Comparison of ENCODE assay signal across 10 cellular contexts in the genomic region with DNA sequence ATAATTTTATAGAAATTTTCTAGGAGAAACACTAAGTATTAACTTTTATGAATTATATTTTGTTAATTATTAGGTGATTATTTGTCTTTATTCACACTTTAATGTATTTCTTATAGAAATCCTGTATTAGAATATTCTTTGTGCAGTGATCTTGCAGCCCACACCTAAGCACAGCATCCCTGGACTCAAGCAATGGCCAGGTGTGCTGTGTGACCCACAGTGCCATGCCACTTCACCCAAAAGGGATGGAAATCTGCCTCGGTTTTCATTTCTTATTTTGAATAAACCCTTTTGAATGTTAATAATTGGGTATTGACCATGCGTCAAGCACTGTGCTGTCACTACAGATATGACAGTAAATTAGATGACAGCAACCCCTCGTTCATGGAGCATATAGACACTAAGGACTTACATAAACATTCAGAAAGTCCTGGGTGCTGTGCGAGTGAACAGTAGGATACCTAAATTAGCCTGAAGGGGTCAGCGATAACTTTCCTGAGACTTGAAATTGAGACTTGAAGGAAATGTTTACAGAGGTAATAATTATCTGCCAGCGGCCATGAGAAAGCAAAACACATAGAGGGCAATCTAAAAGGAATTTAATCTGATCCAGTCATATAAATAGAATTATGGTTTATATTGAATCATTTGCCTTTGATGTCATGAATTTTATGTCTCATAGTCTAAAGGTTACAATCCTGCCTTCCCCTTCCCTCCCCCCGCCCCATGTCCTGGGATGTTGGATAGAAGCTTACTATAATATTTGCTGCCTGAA. TPM values are rescaled to one million over a fixed set of nuclear protein-coding genes. Genes with fewer than 3 reads are reported as not detected.
DNase-seq lines count a peak whose midpoint lies in the region; TF ChIP-seq lines count a peak whose summit lies in the region.
"Had no signal": no experiment of that assay in that cellular context is flagged by ENCODE, and none has a peak within 500 bp of the region (broad histone marks: within the 10 kb centered on the region; RNA-seq: fewer than 3 reads in every experiment).

No MANE protein-coding gene starts in this region.

- H3K27me3 Mint-ChIP-seq in activated naive CD4-positive, alpha-beta T cell treated with anti-CD3 and anti-CD28 coated beads for 36 hours (ENCODE audit: low read depth) = peaks cover 4% of the 10 kb centered on the region
- H3K27me3 Mint-ChIP-seq: memory B cell had no signal

- H3K4me2 ChIP-seq in OCI-LY3 (ENCODE audit: low read length) = peak overlapping the region; percentile 54
- H3K4me2 ChIP-seq in fibroblast of lung (ENCODE audit: extremely low read depth, insufficient read depth, low read length) = peak overlapping the region; percentile 49
- H3K4me2 ChIP-seq: BLaER1 had no signal

- H3K27ac ChIP-seq in OCI-LY3 (ENCODE audit: low read length) = no peak overlapping the region
- H3K27ac ChIP-seq in fibroblast of lung (ENCODE audit: insufficient read depth, low read length) = peak overlapping the region; percentile 63
- H3K27ac ChIP-seq in tibial artery = peak overlapping the region; percentile 18 to 37
- H3K27ac ChIP-seq: BLaER1 had no signal

- H3K9me3 Mint-ChIP-seq in activated naive CD4-positive, alpha-beta T cell treated with anti-CD3 and anti-CD28 coated beads for 36 hours = no peaks in the 10 kb centered on the region
- H3K9me3 Mint-ChIP-seq: memory B cell had no signal

- intact Hi-C loops in tibial artery (cut with DNase I; ENCODE audit: low total_unique reads) = loop anchor here (2.0 to 5.0 kb wide), 2 partner anchors 78 to 342 kb away; no protein-coding TSS in a partner anchor
- intact Hi-C loops in activated naive CD4-positive, alpha-beta T cell treated with anti-CD3 and anti-CD28 coated beads for 36 hours (cut with micrococcal nuclease) = loop anchor here (1.0 to 5.0 kb wide), 5 partner anchors 80 to 1912 kb away; no protein-coding TSS in a partner anchor

- H3K4me1 ChIP-seq in OCI-LY3 (ENCODE audit: low read length) = peaks cover 9% of the 10 kb centered on the region; the same call in 1 of the 2 replicates
- peaks cover 6% of the 10 kb centered on the region for H3K4me1 ChIP-seq in fibroblast of lung (ENCODE audit: control insufficient read depth, extremely low read depth, insufficient read depth, low read length)
- peaks cover 0 to 35% (median 0%) of the 10 kb centered on the region in 4 donors for H3K4me1 ChIP-seq in tibial artery

- peaks cover 4% of the 10 kb centered on the region for H3K4me1 Mint-ChIP-seq in activated naive CD4-positive, alpha-beta T cell treated with anti-CD3 and anti-CD28 coated beads for 36 hours (ENCODE audit: low read depth)
- H3K4me1 Mint-ChIP-seq: memory B cell had no signal

- peak; percentile 18 for TF ChIP-seq CTCF in OCI-LY3 (IDR thresholded peaks at IDR 0.05; ENCODE audit: low read depth, low read length)
- TF ChIP-seq CTCF in fibroblast of lung (conservative IDR thresholded peaks at IDR 0.05 in 1 of 2, IDR thresholded peaks at IDR 0.05 in 1 of 2; ENCODE audit: low read depth in 1 of 2, low read length in 2 of 2) = peak; percentile 33 to 45
- no peak for TF ChIP-seq CTCF in tibial artery (IDR thresholded peaks at IDR 0.05)

- H3K9ac ChIP-seq in OCI-LY3 (ENCODE audit: low read length) = no peak overlapping the region
- H3K9ac ChIP-seq in fibroblast of lung (ENCODE audit: insufficient read depth, low read length) = no peak overlapping the region
- H3K9ac ChIP-seq: BLaER1 had no signal

- DNase-seq in NCI-H82 (lab: John Stamatoyannopoulos, UW) = peak; percentile 22
- no peak for DNase-seq in NCI-H82 treated with DMSO at 0.1 percent for 48 hours (lab: John Stamatoyannopoulos, UW; ENCODE audit: unreplicated experiment)
- DNase-seq in fibroblast of lung (ENCODE audit: low read depth in 2 of 2) = peak; percentile 68 to 83
- no peak for DNase-seq in tibial artery
- no peak for DNase-seq in NK-92 treated with Interleukin-12 subunit alpha and Interleukin-12 subunit beta, amount 100 ng/mL, for 24 hours (lab: John Stamatoyannopoulos, UW)
- DNase-seq in amniotic stem cell (lab: John Stamatoyannopoulos, UW) = no peak
- no peak for DNase-seq in activated naive CD4-positive, alpha-beta T cell treated with anti-CD3 and anti-CD28 coated beads for 36 hours

- peak overlapping the region; percentile 59; the same call in 1 of the 2 replicates for H2AFZ ChIP-seq in OCI-LY3 (ENCODE audit: low read depth, low read length)
- H2AFZ ChIP-seq in fibroblast of lung (ENCODE audit: low read length) = no peak overlapping the region

- H3K27me3 ChIP-seq in OCI-LY3 (ENCODE audit: low read depth, low read length) (no peaks in the 10 kb centered on the region), fibroblast of lung (ENCODE audit: control insufficient read depth, insufficient read depth, low read length) (no peaks in the 10 kb centered on the region), tibial artery (no peaks in the 10 kb centered on the region)
- H3K27me3 ChIP-seq: BLaER1 had no signal

- H3K36me3 ChIP-seq in OCI-LY3 (replicated peaks; ENCODE audit: low read depth, low read length) = no peaks in the 10 kb centered on the region
- H3K36me3 ChIP-seq in fibroblast of lung (ENCODE audit: control insufficient read depth, insufficient read depth, low read length) = peaks cover 4% of the 10 kb centered on the region
- H3K36me3 ChIP-seq in tibial artery = peaks cover 4 to 11% (median 10%) of the 10 kb centered on the region in 3 donors
- H3K36me3 ChIP-seq: BLaER1 had no signal

- H3K9me3 ChIP-seq in OCI-LY3 (ENCODE audit: insufficient read depth, low read length) = no peaks in the 10 kb centered on the region
- H3K9me3 ChIP-seq in fibroblast of lung (ENCODE audit: control insufficient read depth, insufficient read depth, low read depth, low read length) = no peaks in the 10 kb centered on the region
- H3K9me3 ChIP-seq in tibial artery = no peaks in the 10 kb centered on the region
- H3K9me3 ChIP-seq: BLaER1 had no signal

- CTCF ChIA-PET in activated naive CD4-positive, alpha-beta T cell treated with anti-CD3 and anti-CD28 coated beads for 36 hours (lab: Charles Lee) = interaction anchor here (0.6 to 3.6 kb wide), 23 partner anchors 8 to 1014 kb away, joined by 3 to 89 read pairs (median 5); a partner anchor contains a TSS

- H3K79me2 ChIP-seq in OCI-LY3 (ENCODE audit: low read length) (no peaks in the 10 kb centered on the region), fibroblast of lung (ENCODE audit: control insufficient read depth, insufficient read depth, low read length) (no peaks in the 10 kb centered on the region)

- H3K4me3 ChIP-seq in OCI-LY3 (ENCODE audit: low read length) (peak overlapping the region; percentile 33), fibroblast of lung (replicated peaks in 1 of 4; ENCODE audit: control extremely low read depth in 1 of 4, insufficient read depth in 1 of 4, low read depth in 3 of 4, low read length in 4 of 4) (no peak overlapping the region), tibial artery (no peak overlapping the region)
- H3K4me3 ChIP-seq: BLaER1 had no signal

- H3K4me3 Mint-ChIP-seq in activated naive CD4-positive, alpha-beta T cell treated with anti-CD3 and anti-CD28 coated beads for 36 hours = no peak overlapping the region
- H3K4me3 Mint-ChIP-seq: memory B cell had no signal

- H3K36me3 Mint-ChIP-seq in activated naive CD4-positive, alpha-beta T cell treated with anti-CD3 and anti-CD28 coated beads for 36 hours (ENCODE audit: low read depth) = no peaks in the 10 kb centered on the region
- H3K36me3 Mint-ChIP-seq: memory B cell had no signal

- H4K20me1 ChIP-seq in OCI-LY3 (ENCODE audit: insufficient read depth, low read length) (no peaks in the 10 kb centered on the region), fibroblast of lung (ENCODE audit: control insufficient read depth, extremely low read depth, insufficient read depth, low read length) (no peaks in the 10 kb centered on the region)
- H4K20me1 ChIP-seq: BLaER1 had no signal

- H3K27ac Mint-ChIP-seq in activated naive CD4-positive, alpha-beta T cell treated with anti-CD3 and anti-CD28 coated beads for 36 hours = no peak overlapping the region
- H3K27ac Mint-ChIP-seq: memory B cell had no signal

RNA-seq across cellular contexts. Expression of a gene that starts 52.7 kb away (rescaled TPM):
- total RNA-seq in fibroblast of lung = 2.6 and 2.8 TPM in 2 replicates
- 1.1 and 2.8 TPM in 2 replicates for polyA plus RNA-seq in fibroblast of lung
- 0.69 and 1.2 TPM in 2 replicates for polyA plus RNA-seq in fibroblast of lung (2012)
- polyA minus RNA-seq in fibroblast of lung (ENCODE audit: low replicate concordance) = 3.7 TPM in 1 of 2 replicates, not detected in the other
- total RNA-seq in activated naive CD4-positive, alpha-beta T cell treated with anti-CD3 and anti-CD28 coated beads for 36 hours = 1 to 10 TPM; 1.1 to 1.6 TPM

RNA-seq across cellular contexts. Expression of a gene that starts 53.5 kb away (rescaled TPM):
- 111 and 117 TPM in 2 replicates for total RNA-seq in fibroblast of lung
- 141 and 274 TPM in 2 replicates for polyA plus RNA-seq in fibroblast of lung
- polyA plus RNA-seq in fibroblast of lung (2012) = 74.5 and 168 TPM in 2 replicates
- polyA minus RNA-seq in fibroblast of lung (ENCODE audit: low replicate concordance) = 12.9 and 40.0 TPM in 2 replicates
- not detected for total RNA-seq in activated naive CD4-positive, alpha-beta T cell treated with anti-CD3 and anti-CD28 coated beads for 36 hours

Comparison
In these comparisons a context has a peak if more than half of its experiments do, and no peak if none do; other contexts are left out.
1. DNase-seq: peak in NCI-H82 (single experiment) and fibroblast of lung (2 of 2); none in NCI-H82 treated with DMSO at 0.1 percent for 48 hours (single experiment), tibial artery (0 of 2), NK-92 treated with Interleukin-12 subunit alpha and Interleukin-12 subunit beta, amount 100 ng/mL, for 24 hours (single experiment), amniotic stem cell (single experiment) and activated naive CD4-positive, alpha-beta T cell treated with anti-CD3 and anti-CD28 coated beads for 36 hours (single experiment).
2. CTCF ChIP-seq: peak in OCI-LY3 (single experiment) and fibroblast of lung (2 of 2); none in tibial artery (0 of 2).
3. RNA of a gene that starts 53.5 kb away (total RNA-seq): 111 to 117 TPM in fibroblast of lung; not detected in activated naive CD4-positive, alpha-beta T cell treated with anti-CD3 and anti-CD28 coated beads for 36 hours; every median in the first group is over 100 times any median in the second.